18 cellular contexts compared by ENCODE assay signal in the genomic region with DNA sequence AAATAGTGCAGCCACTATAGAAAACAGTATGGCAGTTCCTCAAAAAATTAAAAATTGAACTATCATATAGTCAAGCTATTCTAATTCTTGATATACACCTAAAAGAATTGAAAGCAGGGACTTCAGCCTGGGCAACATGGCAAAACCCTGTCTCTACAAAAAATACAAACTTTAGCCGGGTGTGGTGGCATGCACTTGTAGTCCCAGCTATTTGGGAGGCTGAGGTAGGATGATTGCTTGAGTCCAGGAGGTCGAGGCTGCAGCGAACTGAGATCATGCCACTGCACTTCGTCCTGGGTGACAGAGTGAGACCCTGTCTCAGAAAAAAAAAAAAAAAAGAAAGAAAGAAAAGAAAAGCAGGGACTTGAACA.
"Had no signal": no experiment of that assay in that cellular context is flagged by ENCODE, and none has a peak within 500 bp of the region (broad histone marks: within the 10 kb centered on the region; RNA-seq: fewer than 3 reads in every experiment).

No MANE protein-coding gene starts in this region.

- H3K27me3 ChIP-seq: esophagus squamous epithelium, gastroesophageal sphincter, ovary, right atrium auricular region had no signal

- DNase-seq: activated CD4-positive, CD25-positive, alpha-beta regulatory T cell treated with anti-CD3 and anti-CD28 coated beads, Interleukin-2, amount 50 U/mL, for 72 hours; activated CD8-positive, alpha-beta memory T cell treated with anti-CD3 and anti-CD28 coated beads, Interleukin-2, amount 50 U/mL, for 4 hours; activated naive CD4-positive, alpha-beta T cell; activated T-cell treated with anti-CD3 and anti-CD28 coated beads, Interleukin-2, amount 50 U/mL, for 24 hours; cortex of kidney; endodermal cell; esophagus squamous epithelium; kidney; midbrain; natural killer cell; ovary; stimulated activated naive B cell treated with anti-CD40 and anti-IgM and Interleukin-4, amounts not matched to agents 10 μg/mL and 1 μg/mL and 100 μg/mL, for 72 hours; T-cell had no signal

- H3K9me3 ChIP-seq: esophagus squamous epithelium, gastroesophageal sphincter, ovary, prostate gland, right atrium auricular region had no signal

- H3K27ac ChIP-seq: ovary, prostate gland had no signal

- H3K36me3 ChIP-seq: esophagus squamous epithelium, gastroesophageal sphincter, ovary, prostate gland, right atrium auricular region had no signal

- ATAC-seq: activated T-helper 17 cell treated with anti-CD3 and anti-CD28 coated beads, Interleukin-2, amount 50 U/mL, for 72 hours; natural killer cell; T-cell had no signal

- H3K4me3 ChIP-seq: esophagus squamous epithelium, gastroesophageal sphincter, ovary, prostate gland, right atrium auricular region, skin epidermis had no signal
